In genomic region chr7:48140001-48140681, GRCh38 we compare ENCODE assay signal across 10 cellular contexts. TPM values are rescaled to one million over a fixed set of nuclear protein-coding genes. Genes with fewer than 3 reads are reported as not detected.
DNase-seq lines count a peak whose midpoint lies in the region; ATAC-seq and TF ChIP-seq lines count a peak whose summit lies in the region.
"Had no signal": no experiment of that assay in that cellular context is flagged by ENCODE, and none has a peak within 500 bp of the region (broad histone marks: within the 10 kb centered on the region; RNA-seq: fewer than 3 reads in every experiment).

No MANE protein-coding gene starts in this region.

- H3K4me2 ChIP-seq in MM.1S (ENCODE audit: low read depth, low read length) = peak overlapping the region; percentile 71

- no peak overlapping the region for H3K27ac Mint-ChIP-seq in activated naive CD4-positive, alpha-beta T cell treated with anti-CD3 and anti-CD28 coated beads for 36 hours

- no peaks in the 10 kb centered on the region for H4K20me1 ChIP-seq in MM.1S (ENCODE audit: insufficient read depth, low read length)

- H3F3A ChIP-seq in MM.1S (ENCODE audit: insufficient read depth, low read length) = no peaks in the 10 kb centered on the region

- H3K27me3 ChIP-seq in MM.1S (replicated peaks; ENCODE audit: insufficient read depth, low read length) (no peaks in the 10 kb centered on the region), duodenal mucosa (ENCODE audit: control insufficient read depth in 1 of 2, insufficient read depth in 2 of 2, low read length in 2 of 2) (no peaks in the 10 kb centered on the region), adrenal gland (no peaks in the 10 kb centered on the region)

- intact Hi-C loops in activated naive CD4-positive, alpha-beta T cell treated with anti-CD3 and anti-CD28 coated beads for 36 hours (cut with micrococcal nuclease) = no loop called here
- intact Hi-C loops in adrenal gland (cut with DNase I) = no loop called here

- H3K27ac ChIP-seq in MM.1S (ENCODE audit: low read length) = peak overlapping the region; percentile 6; the same call in 1 of the 2 replicates
- H3K27ac ChIP-seq in duodenal mucosa (ENCODE audit: low read depth, low read length) = no peak overlapping the region
- H3K27ac ChIP-seq in adrenal gland = no peak overlapping the region

- H3K4me3 Mint-ChIP-seq in activated naive CD4-positive, alpha-beta T cell treated with anti-CD3 and anti-CD28 coated beads for 36 hours = no peak overlapping the region

- CTCF ChIA-PET in activated naive CD4-positive, alpha-beta T cell treated with anti-CD3 and anti-CD28 coated beads for 36 hours (lab: Charles Lee) = interaction anchor here (1.0 to 1.3 kb wide), 2 partner anchors 12 to 55 kb away, joined by 4 read pairs; no protein-coding TSS in a partner anchor

- no peaks in the 10 kb centered on the region for H3K9me3 ChIP-seq in MM.1S (replicated peaks; ENCODE audit: insufficient read depth, low read length)
- no peaks in the 10 kb centered on the region for H3K9me3 ChIP-seq in duodenal mucosa (ENCODE audit: control insufficient read depth in 1 of 2, low read length in 2 of 2)
- no peaks in the 10 kb centered on the region for H3K9me3 ChIP-seq in adrenal gland (replicated peaks in 1 of 3)

- no peaks in the 10 kb centered on the region for H3K36me3 Mint-ChIP-seq in activated naive CD4-positive, alpha-beta T cell treated with anti-CD3 and anti-CD28 coated beads for 36 hours (ENCODE audit: low read depth)

- H3K9me2 ChIP-seq in MM.1S (replicated peaks; ENCODE audit: insufficient read depth, low read length) = no peaks in the 10 kb centered on the region

- ATAC-seq in HG02588 (IDR thresholded peaks at IDR 0.05; ENCODE audit: unreplicated experiment) (no peak), HG03159 (IDR thresholded peaks at IDR 0.05; ENCODE audit: unreplicated experiment) (no peak)

- H3K4me3 ChIP-seq in MM.1S (ENCODE audit: low read length) (peak overlapping the region; percentile 38), duodenal mucosa (ENCODE audit: low read depth in 1 of 2, low read length in 2 of 2) (peak overlapping the region; percentile 18 to 52), adrenal gland (peak overlapping the region in 1 of 4 donors; percentile 26)

- WGBS in adrenal gland, 4 donors = 68 to 76% (median 69%) methylated on average over 7 of the region's 7 CpGs

- TF ChIP-seq POLR2A in adrenal gland (IDR thresholded peaks at IDR 0.05) = no peak

- H3K9ac ChIP-seq in MM.1S (ENCODE audit: low read length) (peak overlapping the region; percentile 21; the same call in 1 of the 2 replicates), duodenal mucosa (ENCODE audit: low read depth in 1 of 2, low read length in 2 of 2) (peak overlapping the region in 1 of 2 donors; percentile 29)

- TF ChIP-seq CTCF in MM.1S (IDR thresholded peaks at IDR 0.05; ENCODE audit: low read length) (no peak), adrenal gland (IDR thresholded peaks at IDR 0.05) (no peak)

- peaks cover 6% of the 10 kb centered on the region for H3K4me1 Mint-ChIP-seq in activated naive CD4-positive, alpha-beta T cell treated with anti-CD3 and anti-CD28 coated beads for 36 hours (ENCODE audit: low read depth)

- no peaks in the 10 kb centered on the region for H3K27me3 Mint-ChIP-seq in activated naive CD4-positive, alpha-beta T cell treated with anti-CD3 and anti-CD28 coated beads for 36 hours (ENCODE audit: low read depth)

- peak overlapping the region; percentile 87 for H2AFZ ChIP-seq in MM.1S (ENCODE audit: low read length)

- H3K4me1 ChIP-seq in MM.1S (ENCODE audit: low read length) (peaks cover 5% of the 10 kb centered on the region; the same call in 1 of the 2 replicates), duodenal mucosa (ENCODE audit: control insufficient read depth in 1 of 2, insufficient read depth in 2 of 2, low read length in 2 of 2) (peaks cover 50 to 52% of the 10 kb centered on the region in 2 donors), adrenal gland (replicated peaks in 1 of 2) (peaks cover 0 to 4% of the 10 kb centered on the region in 2 donors)

- H3K79me2 ChIP-seq in MM.1S (ENCODE audit: low read length) = no peaks in the 10 kb centered on the region

- peaks cover 5% of the 10 kb centered on the region for H3K9me3 Mint-ChIP-seq in activated naive CD4-positive, alpha-beta T cell treated with anti-CD3 and anti-CD28 coated beads for 36 hours

- H3K36me3 ChIP-seq in MM.1S (replicated peaks; ENCODE audit: insufficient read depth, low read length) (no peaks in the 10 kb centered on the region), duodenal mucosa (ENCODE audit: control insufficient read depth in 1 of 2, insufficient read depth in 2 of 2, low read length in 2 of 2) (no peaks in the 10 kb centered on the region), adrenal gland (replicated peaks in 1 of 2) (no peaks in the 10 kb centered on the region)

- DNase-seq in ELF-1 (ENCODE audit: low read depth, low spot score) (peak; percentile 14), MM.1S (peak; percentile 34), pulmonary artery endothelial cell (ENCODE audit: low read depth, low spot score) (peak; percentile 66), adrenal gland (no peak)
- DNase-seq in activated naive CD4-positive, alpha-beta T cell treated with anti-CD3 and anti-CD28 coated beads for 36 hours = no peak
- DNase-seq: cerebellar nuclear complex, NCI-H1694 had no signal

RNA-seq across cellular contexts. Expression of gene ABCA13, which starts 31.1 kb away (rescaled TPM):
- total RNA-seq in pulmonary artery endothelial cell = not detected in 2 replicates
- not detected for total RNA-seq in activated naive CD4-positive, alpha-beta T cell treated with anti-CD3 and anti-CD28 coated beads for 36 hours
- total RNA-seq in adrenal gland = under 1 TPM in 5 of 8 donors, not detected in 3; 0.07 to 0.55 (median 0.11) TPM
- polyA plus RNA-seq in adrenal gland = under 1 TPM in 2 of 3 donors, not detected in 1; 0.03 to 0.04 TPM

RNA-seq across cellular contexts. Expression of gene UPP1, which starts 51.1 kb away (rescaled TPM):
- total RNA-seq in pulmonary artery endothelial cell (38.7 and 54.6 TPM in 2 replicates), adrenal gland (10 to 100 TPM in 7 of 8 donors, 1 to 10 TPM in 1; 6.9 to 47.1 (median 24.8) TPM)
- 10 to 100 TPM; 46.9 to 48.2 TPM for total RNA-seq in activated naive CD4-positive, alpha-beta T cell treated with anti-CD3 and anti-CD28 coated beads for 36 hours
- 100 to 1,000 TPM in 2 of 3 donors, 10 to 100 TPM in 1; 15.9 to 132 (median 112) TPM for polyA plus RNA-seq in adrenal gland

Comparison
In these comparisons a context has a peak if more than half of its experiments do, and no peak if none do; other contexts are left out.
1. DNase-seq: peak in ELF-1 (single experiment), MM.1S (single experiment) and pulmonary artery endothelial cell (single experiment); none in activated naive CD4-positive, alpha-beta T cell treated with anti-CD3 and anti-CD28 coated beads for 36 hours (single experiment) and adrenal gland (0 of 7).